In genomic region chr18:11963991-11964484, GRCh38 we compare ENCODE assay signal across 13 cellular contexts. TPM values are rescaled to one million over a fixed set of nuclear protein-coding genes. Genes with fewer than 3 reads are reported as not detected.
DNase-seq lines count a peak whose midpoint lies in the region; ATAC-seq, FAIRE-seq and TF ChIP-seq lines count a peak whose summit lies in the region.
"Had no signal": no experiment of that assay in that cellular context is flagged by ENCODE, and none has a peak within 500 bp of the region (broad histone marks: within the 10 kb centered on the region; RNA-seq: fewer than 3 reads in every experiment).

No MANE protein-coding gene starts in this region.

- H3K79me2 ChIP-seq in osteoblast (ENCODE audit: insufficient read depth, low read length), result no peaks in the 10 kb centered on the region

- H3K4me2 ChIP-seq in osteoblast (ENCODE audit: insufficient read depth, low read length), result no peak overlapping the region

- H3K4me1 ChIP-seq in osteoblast (ENCODE audit: insufficient read depth, low read length), result peaks cover 5% of the 10 kb centered on the region
- H3K4me1 ChIP-seq: adrenal gland had no signal

- H3K36me3 ChIP-seq in osteoblast (ENCODE audit: insufficient read depth, low read length), result no peaks in the 10 kb centered on the region
- H3K36me3 ChIP-seq: adrenal gland, neutrophil had no signal

- DNase-seq in EL (peak; percentile 18), HuH-7 (ENCODE audit: low spot score) (peak; percentile 84), epithelial cell of proximal tubule (ENCODE audit: low read depth) (no peak), osteoblast (ENCODE audit: insufficient read length, low spot score, missing footprints) (peak; percentile 91), putamen (ENCODE audit: low spot score) (no peak), GM12892 (ENCODE audit: insufficient read length) (no peak)
- DNase-seq: adrenal gland, DMS79, kidney, T-cell had no signal

- no peaks in the 10 kb centered on the region for H3K27me3 ChIP-seq in osteoblast (ENCODE audit: insufficient read depth, low read length)
- H3K27me3 ChIP-seq: adrenal gland, neutrophil had no signal

- TF ChIP-seq CTCF in epithelial cell of proximal tubule (conservative IDR thresholded peaks at IDR 0.05; ENCODE audit: low read depth, low read length), result peak; percentile 44
- peak; percentile 16 for TF ChIP-seq CTCF in osteoblast (IDR thresholded peaks at IDR 0.05; ENCODE audit: extremely low read depth, low read depth, low read length)

- H3K9me3 ChIP-seq in osteoblast (ENCODE audit: low read depth, low read length), result no peaks in the 10 kb centered on the region
- H3K9me3 ChIP-seq: adrenal gland, neutrophil had no signal

- no peak for TF ChIP-seq POLR2A in GM12892 (IDR thresholded peaks at IDR 0.05; ENCODE audit: low read depth, low read length)

- H3K4me3 ChIP-seq in epithelial cell of proximal tubule (ENCODE audit: low read depth, low read length) (no peak overlapping the region), osteoblast (ENCODE audit: insufficient read depth, low read length) (no peak overlapping the region)
- H3K4me3 ChIP-seq: adrenal gland had no signal

- no peak for FAIRE-seq in GM12892 (lab: Jason Lieb, UNC)
- FAIRE-seq: kidney had no signal

- H3K27ac ChIP-seq in osteoblast (ENCODE audit: low read depth, low read length), result peak overlapping the region; percentile 51
- H3K27ac ChIP-seq: adrenal gland, neutrophil had no signal

- peak overlapping the region; percentile 75 for H2AFZ ChIP-seq in osteoblast (ENCODE audit: low read length)

- H4K20me1 ChIP-seq in osteoblast (ENCODE audit: insufficient read depth, low read length), result no peaks in the 10 kb centered on the region

- ATAC-seq in GM21528 (IDR thresholded peaks at IDR 0.05; ENCODE audit: low FRiP score, unreplicated experiment), result no peak
- no peak for ATAC-seq in activated CD4-positive, CD25-positive, alpha-beta regulatory T cell treated with anti-CD3 and anti-CD28 coated beads, Interleukin-2, amount 50 U/mL, for 24 hours
- ATAC-seq: T-cell had no signal

RNA-seq across cellular contexts. Expression of gene IMPA2, which starts 17.3 kb away (rescaled TPM):
- total RNA-seq in epithelial cell of proximal tubule (59.0 and 89.9 TPM in 2 replicates), osteoblast (11.2 and 14.4 TPM in 2 replicates)
- 12.7 TPM for polyA plus RNA-seq in GM12892 (2012; ENCODE audit: missing spikeins)

RNA-seq across cellular contexts. Expression of gene MPPE1, which starts 55.9 kb away (rescaled TPM):
- 15.2 and 32.5 TPM in 2 replicates for total RNA-seq in epithelial cell of proximal tubule
- 38.0 and 44.5 TPM in 2 replicates for total RNA-seq in osteoblast
- 27.0 TPM for polyA plus RNA-seq in GM12892 (2012; ENCODE audit: missing spikeins)

Comparison
In these comparisons a context has a peak if more than half of its experiments do, and no peak if none do; other contexts are left out.
1. DNase-seq: peak in EL (single experiment), HuH-7 (single experiment) and osteoblast (single experiment); none in epithelial cell of proximal tubule (single experiment), putamen (single experiment) and GM12892 (single experiment).